Comparison of ENCODE assay signal across 13 cellular contexts in the genomic region with DNA sequence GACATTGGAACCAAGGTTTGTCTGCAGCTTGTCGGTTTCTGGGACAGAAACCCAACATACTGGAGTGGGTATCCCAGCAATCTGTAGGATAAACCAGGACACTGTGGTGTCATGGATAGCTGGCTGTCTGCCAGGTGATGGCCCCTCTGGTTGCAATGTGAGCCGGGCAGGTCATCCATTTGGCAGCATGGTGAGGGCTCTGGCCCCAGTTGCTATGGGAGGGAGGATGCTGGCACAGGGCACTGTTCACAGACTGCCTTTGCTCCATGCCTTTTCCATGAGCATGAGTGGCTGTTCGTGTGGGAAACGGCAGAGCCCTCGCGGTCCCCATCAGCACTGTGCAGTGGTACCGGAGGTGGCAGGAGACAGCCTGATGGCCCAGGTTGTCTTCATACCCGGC.
"Had no signal": no experiment of that assay in that cellular context is flagged by ENCODE, and none has a peak within 500 bp of the region (broad histone marks: within the 10 kb centered on the region; RNA-seq: fewer than 3 reads in every experiment).

No MANE protein-coding gene starts in this region.

- H3K36me3 Mint-ChIP-seq: memory B cell had no signal

- H3K4me1 Mint-ChIP-seq: memory B cell had no signal

- ATAC-seq: activated naive CD8-positive, alpha-beta T cell treated with anti-CD3 and anti-CD28 coated beads, Interleukin-2, amount 50 U/mL, for 24 hours; left colon had no signal

- H3K9me3 ChIP-seq: transverse colon had no signal

- H3K9me3 Mint-ChIP-seq: activated naive CD8-positive, alpha-beta T cell treated with anti-CD3 and anti-CD28 coated beads, Interleukin-2, amount 50 U/mL, for 24 hours; activated T-helper 1 cell treated with anti-CD3 and anti-CD28 coated beads, Interleukin-12 subunit alpha, Interleukin-12 subunit beta, Interleukin-2, Interleukin-4 antibody, amounts not matched to agents 30 ng/mL and 10 ng/mL and 1 ng/mL, durations not matched to agents 14 hours and 24 hours and 36 hours; memory B cell; nephron progenitor cell; T-helper 2 cell treated with Interferon-gamma antibody and Interleukin-4, amounts not matched to agents 5 μg/mL and 100 μg/mL, for 36 hours had no signal

- H3K36me3 ChIP-seq: transverse colon had no signal

- DNase-seq: activated naive CD4-positive, alpha-beta T cell treated with Interleukin-2 at 50 U/mL for 16 hours; activated naive CD8-positive, alpha-beta T cell treated with anti-CD3 and anti-CD28 coated beads, Interleukin-2, amount 50 U/mL, for 24 hours; cortex of kidney; effector memory CD4-positive, alpha-beta T cell; left colon; nephron progenitor cell; SHP77 treated with DMSO at 0.1 percent for 48 hours; transverse colon had no signal

- H3K27ac Mint-ChIP-seq: activated naive CD8-positive, alpha-beta T cell treated with anti-CD3 and anti-CD28 coated beads, Interleukin-2, amount 50 U/mL, for 24 hours; activated T-helper 1 cell treated with anti-CD3 and anti-CD28 coated beads, Interleukin-12 subunit alpha, Interleukin-12 subunit beta, Interleukin-2, Interleukin-4 antibody, amounts not matched to agents 30 ng/mL and 10 ng/mL and 1 ng/mL, durations not matched to agents 14 hours and 24 hours and 36 hours; memory B cell; T-helper 2 cell treated with Interferon-gamma antibody and Interleukin-4, amounts not matched to agents 5 μg/mL and 100 μg/mL, for 36 hours had no signal

- H3K27ac ChIP-seq: epithelial cell of prostate, skin epidermis had no signal

- H3K4me3 Mint-ChIP-seq: activated naive CD8-positive, alpha-beta T cell treated with anti-CD3 and anti-CD28 coated beads, Interleukin-2, amount 50 U/mL, for 24 hours; activated T-helper 1 cell treated with anti-CD3 and anti-CD28 coated beads, Interleukin-12 subunit alpha, Interleukin-12 subunit beta, Interleukin-2, Interleukin-4 antibody, amounts not matched to agents 30 ng/mL and 10 ng/mL and 1 ng/mL, durations not matched to agents 14 hours and 24 hours and 36 hours; memory B cell; nephron progenitor cell; T-helper 2 cell treated with Interferon-gamma antibody and Interleukin-4, amounts not matched to agents 5 μg/mL and 100 μg/mL, for 36 hours had no signal

- H3K4me3 ChIP-seq: skin epidermis, transverse colon had no signal
